Comparison of ENCODE assay signal across 1 cellular context in the genomic region with DNA sequence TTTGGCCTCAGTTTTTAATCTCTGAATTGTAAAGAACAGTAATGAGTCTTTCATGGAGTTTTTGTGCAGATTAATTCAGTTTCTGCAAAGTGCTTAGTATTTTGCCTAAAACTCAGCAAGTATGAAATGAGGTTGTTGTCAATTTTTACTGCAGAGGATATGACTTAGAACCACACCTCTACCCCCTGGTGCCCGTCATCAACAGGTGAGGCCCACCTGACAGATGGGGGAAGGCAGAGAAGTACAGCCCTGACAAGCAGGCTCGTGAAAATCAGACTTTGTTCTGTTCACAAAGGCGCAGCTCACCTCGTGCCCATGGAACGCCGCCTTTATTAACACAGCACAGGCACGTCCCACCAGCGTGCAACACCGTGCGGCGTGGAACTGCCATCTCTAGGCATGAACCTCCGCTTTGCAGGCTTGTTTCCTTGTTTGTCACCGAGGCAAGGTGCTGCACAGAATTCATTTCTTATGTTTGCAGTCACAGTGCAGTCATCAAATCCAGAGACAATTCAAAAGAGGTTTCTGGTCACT.
TF ChIP-seq lines count a peak whose summit lies in the region.

No MANE protein-coding gene starts in this region.

TF ChIP-seq in H1, 55 proteins besides CTCF, POLR2A, EP300 and RAD21:
- TF ChIP-seq TBP (IDR thresholded peaks at IDR 0.05; ENCODE audit: low read depth, low read length): no peak
- TF ChIP-seq, protein P1, sequence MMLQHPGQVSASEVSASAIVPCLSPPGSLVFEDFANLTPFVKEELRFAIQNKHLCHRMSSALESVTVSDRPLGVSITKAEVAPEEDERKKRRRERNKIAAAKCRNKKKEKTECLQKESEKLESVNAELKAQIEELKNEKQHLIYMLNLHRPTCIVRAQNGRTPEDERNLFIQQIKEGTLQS (IDR thresholded peaks at IDR 0.05; ENCODE audit: insufficient read depth, low read depth, low read length): no peak
- no peak for TF ChIP-seq SP1 (IDR thresholded peaks at IDR 0.05; ENCODE audit: low read depth, low read length)
- no peak for TF ChIP-seq BCL11A (IDR thresholded peaks at IDR 0.05; ENCODE audit: low read depth in 2 of 2, low read length in 2 of 2)
- no peak for TF ChIP-seq KDM1A (IDR thresholded peaks at IDR 0.05; ENCODE audit: borderline replicate concordance, low read length)
- TF ChIP-seq RXRA (IDR thresholded peaks at IDR 0.05; ENCODE audit: insufficient read depth, low read depth, low read length): no peak
- no peak for TF ChIP-seq SP4 (IDR thresholded peaks at IDR 0.05; ENCODE audit: low read length)
- no peak for TF ChIP-seq MAFK (IDR thresholded peaks at IDR 0.05; ENCODE audit: low read depth, low read length)
- TF ChIP-seq BACH1 (IDR thresholded peaks at IDR 0.05; ENCODE audit: low read length): no peak
- no peak for TF ChIP-seq TAF1 (IDR thresholded peaks at IDR 0.05; ENCODE audit: low read depth, low read length)
- TF ChIP-seq SAP30 (IDR thresholded peaks at IDR 0.05; ENCODE audit: insufficient read depth, insufficient replicate concordance, low read length): no peak
- TF ChIP-seq RFX5 (IDR thresholded peaks at IDR 0.05; ENCODE audit: borderline replicate concordance, low read depth, low read length): no peak
- TF ChIP-seq CHD1 (IDR thresholded peaks at IDR 0.05; ENCODE audit: low read depth, low read length): no peak
- TF ChIP-seq CTBP2 (IDR thresholded peaks at IDR 0.05; ENCODE audit: borderline replicate concordance, insufficient read depth, insufficient read length, low read length): no peak
- TF ChIP-seq KDM4A (IDR thresholded peaks at IDR 0.05; ENCODE audit: low read depth, low read length, severe bottlenecking): no peak
- no peak for TF ChIP-seq SRF (IDR thresholded peaks at IDR 0.05; ENCODE audit: low read depth, low read length)
- TF ChIP-seq JUND (IDR thresholded peaks at IDR 0.05; ENCODE audit: low read length): no peak
